ENCODE assay signal across 1 cellular context in the genomic region with DNA sequence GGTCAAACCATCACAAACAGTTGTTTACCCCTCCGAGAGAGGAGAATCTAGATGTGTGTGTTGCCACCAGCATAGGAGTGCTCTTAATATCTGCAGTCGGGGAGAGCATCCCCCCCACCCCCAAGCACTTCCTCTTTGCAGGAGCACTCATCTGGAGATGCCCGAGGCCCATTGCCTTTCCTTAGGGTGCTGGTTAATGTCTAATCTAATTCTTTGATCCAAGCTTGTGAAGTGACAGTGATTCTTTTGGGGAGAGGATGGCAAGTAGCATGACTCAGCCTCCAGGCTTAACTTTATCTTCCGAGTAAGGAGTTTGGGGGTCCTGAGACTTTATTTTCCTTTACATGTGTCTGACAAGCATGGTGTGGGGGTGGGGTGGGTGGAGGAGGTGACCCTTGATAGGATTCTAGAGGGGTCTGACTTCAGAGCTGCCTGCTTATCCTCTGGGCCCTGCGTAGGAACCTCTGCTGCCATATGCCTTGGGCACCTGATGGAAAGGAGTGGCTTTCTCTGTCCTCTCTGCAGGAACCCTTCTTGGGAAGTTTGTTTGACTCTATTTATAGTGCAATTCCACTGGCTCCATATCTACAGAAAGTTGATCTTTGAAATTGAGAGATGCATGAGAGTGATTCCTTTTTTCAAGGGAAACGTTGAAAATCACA.
TF ChIP-seq lines count a peak whose summit lies in the region.

No MANE protein-coding gene starts in this region.

TF ChIP-seq in HepG2, 621 proteins besides CTCF, POLR2A, EP300 and RAD21 (continued from another document):
- TF ChIP-seq, protein P1, sequence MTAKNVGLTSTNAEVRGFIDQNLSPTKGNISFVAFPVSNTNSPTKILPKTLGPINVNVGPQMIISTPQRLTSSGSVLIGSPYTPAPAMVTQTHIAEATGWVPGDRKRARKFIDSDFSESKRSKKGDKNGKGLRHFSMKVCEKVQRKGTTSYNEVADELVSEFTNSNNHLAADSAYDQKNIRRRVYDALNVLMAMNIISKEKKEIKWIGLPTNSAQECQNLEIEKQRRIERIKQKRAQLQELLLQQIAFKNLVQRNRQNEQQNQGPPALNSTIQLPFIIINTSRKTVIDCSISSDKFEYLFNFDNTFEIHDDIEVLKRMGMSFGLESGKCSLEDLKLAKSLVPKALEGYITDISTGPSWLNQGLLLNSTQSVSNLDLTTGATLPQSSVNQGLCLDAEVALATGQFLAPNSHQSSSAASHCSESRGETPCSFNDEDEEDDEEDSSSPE (CRISPR knock-in tag; IDR thresholded peaks at IDR 0.05) = no peak
- TF ChIP-seq XBP1 (CRISPR knock-in tag; IDR thresholded peaks at IDR 0.05) (no peak), ARNT2 (CRISPR knock-in tag; IDR thresholded peaks at IDR 0.05; ENCODE audit: low read depth) (no peak), ZNF883 (CRISPR knock-in tag; IDR thresholded peaks at IDR 0.05; ENCODE audit: not compliant biosample characterization) (no peak), ZNF556 (CRISPR knock-in tag; IDR thresholded peaks at IDR 0.05; ENCODE audit: borderline replicate concordance) (no peak), PCBP2 (optimal IDR thresholded peaks at IDR 0.05; ENCODE audit: low read depth, low read length, poor library complexity, severe bottlenecking) (no peak), BRD4 (CRISPR knock-in tag; IDR thresholded peaks at IDR 0.05) (no peak), ZNF776 (CRISPR knock-in tag; IDR thresholded peaks at IDR 0.05) (no peak), CEBPG (CRISPR knock-in tag; IDR thresholded peaks at IDR 0.05) (no peak), ZNF816 (CRISPR knock-in tag; IDR thresholded peaks at IDR 0.05; ENCODE audit: borderline replicate concordance) (no peak), FLYWCH1 (CRISPR knock-in tag; IDR thresholded peaks at IDR 0.05) (no peak), SMAD9 (CRISPR knock-in tag; IDR thresholded peaks at IDR 0.05) (no peak), NPAS2 (CRISPR knock-in tag; IDR thresholded peaks at IDR 0.05; ENCODE audit: borderline replicate concordance) (no peak), ZZZ3 (CRISPR knock-in tag; IDR thresholded peaks at IDR 0.05; ENCODE audit: borderline replicate concordance) (no peak), FOXK2 (IDR thresholded peaks at IDR 0.05) (no peak)
- TF ChIP-seq, protein P2, sequence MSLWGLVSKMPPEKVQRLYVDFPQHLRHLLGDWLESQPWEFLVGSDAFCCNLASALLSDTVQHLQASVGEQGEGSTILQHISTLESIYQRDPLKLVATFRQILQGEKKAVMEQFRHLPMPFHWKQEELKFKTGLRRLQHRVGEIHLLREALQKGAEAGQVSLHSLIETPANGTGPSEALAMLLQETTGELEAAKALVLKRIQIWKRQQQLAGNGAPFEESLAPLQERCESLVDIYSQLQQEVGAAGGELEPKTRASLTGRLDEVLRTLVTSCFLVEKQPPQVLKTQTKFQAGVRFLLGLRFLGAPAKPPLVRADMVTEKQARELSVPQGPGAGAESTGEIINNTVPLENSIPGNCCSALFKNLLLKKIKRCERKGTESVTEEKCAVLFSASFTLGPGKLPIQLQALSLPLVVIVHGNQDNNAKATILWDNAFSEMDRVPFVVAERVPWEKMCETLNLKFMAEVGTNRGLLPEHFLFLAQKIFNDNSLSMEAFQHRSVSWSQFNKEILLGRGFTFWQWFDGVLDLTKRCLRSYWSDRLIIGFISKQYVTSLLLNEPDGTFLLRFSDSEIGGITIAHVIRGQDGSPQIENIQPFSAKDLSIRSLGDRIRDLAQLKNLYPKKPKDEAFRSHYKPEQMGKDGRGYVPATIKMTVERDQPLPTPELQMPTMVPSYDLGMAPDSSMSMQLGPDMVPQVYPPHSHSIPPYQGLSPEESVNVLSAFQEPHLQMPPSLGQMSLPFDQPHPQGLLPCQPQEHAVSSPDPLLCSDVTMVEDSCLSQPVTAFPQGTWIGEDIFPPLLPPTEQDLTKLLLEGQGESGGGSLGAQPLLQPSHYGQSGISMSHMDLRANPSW (CRISPR knock-in tag; IDR thresholded peaks at IDR 0.05; ENCODE audit: borderline replicate concordance) = no peak
